ENCODE assay signal across 8 cellular contexts in the genomic region with DNA sequence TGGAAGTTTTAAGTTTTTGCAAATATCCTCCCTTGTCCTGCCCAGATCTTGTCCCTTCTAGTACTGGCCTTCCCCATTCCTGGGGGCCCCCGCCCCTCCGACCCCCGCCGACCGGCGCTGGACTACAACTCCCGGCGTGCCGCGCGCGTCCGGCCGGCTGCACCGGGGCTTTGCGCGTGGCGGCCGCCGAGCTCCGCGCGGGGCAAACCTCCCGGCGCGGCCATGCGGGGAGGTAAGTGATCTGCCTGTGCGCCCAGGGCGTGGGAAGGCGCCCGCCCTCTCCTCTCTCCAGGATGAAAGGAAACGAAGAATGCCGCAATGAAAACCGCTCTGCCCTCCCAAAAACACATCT. TPM values are rescaled to one million over a fixed set of nuclear protein-coding genes. Genes with fewer than 3 reads are reported as not detected.
DNase-seq lines count a peak whose midpoint lies in the region; ATAC-seq and TF ChIP-seq lines count a peak whose summit lies in the region.

No MANE protein-coding gene starts in this region.

- DNase-seq in OCI-LY7 (ENCODE audit: low spot score) (peak; percentile 73), fibroblast of mammary gland (ENCODE audit: low read depth) (no peak), thyroid gland (peak; percentile 76 to 78)
- peak; percentile 9 to 21 for DNase-seq in activated T-helper 1 cell treated with anti-CD3 and anti-CD28 coated beads, Interleukin-2, amount 50 U/mL, for 16 hours (ENCODE audit: low read depth in 1 of 2, low spot score in 1 of 2)
- peak; percentile 40 to 65 (median 46) for DNase-seq in naive thymus-derived CD4-positive, alpha-beta T cell

- H2AFZ ChIP-seq in OCI-LY7 (ENCODE audit: low read length), result peak overlapping the region; percentile 95

- peaks cover 0 to 5% (median 0%) of the 10 kb centered on the region in 5 donors for H3K36me3 Mint-ChIP-seq in naive thymus-derived CD4-positive, alpha-beta T cell

- H3K27me3 Mint-ChIP-seq in naive thymus-derived CD4-positive, alpha-beta T cell, result peaks cover 0 to 16% (median 6%) of the 10 kb centered on the region in 5 donors

- TF ChIP-seq CTCF in C4-2B (conservative IDR thresholded peaks at IDR 0.05) (no peak), OCI-LY7 (conservative IDR thresholded peaks at IDR 0.05; ENCODE audit: low read length) (no peak), fibroblast of mammary gland (conservative IDR thresholded peaks at IDR 0.05; ENCODE audit: control insufficient read depth, insufficient read depth, low read depth, low read length) (no peak), thyroid gland (IDR thresholded peaks at IDR 0.05) (no peak)

- intact Hi-C loops in OCI-LY7 (cut with micrococcal nuclease; ENCODE audit: unreplicated experiment) (no loop called here), thyroid gland (cut with DNase I) (no loop called here)
- intact Hi-C loops in naive thymus-derived CD4-positive, alpha-beta T cell (cut with micrococcal nuclease), result loop anchor here (1.0 to 5.0 kb wide), 9 partner anchors 134 to 1409 kb away; a partner anchor contains a TSS

- H3K36me3 ChIP-seq in OCI-LY7 (ENCODE audit: insufficient read depth, low read length) (no peaks in the 10 kb centered on the region; the same call in 1 of the 2 replicates), thyroid gland (no peaks in the 10 kb centered on the region)
- no peaks in the 10 kb centered on the region for H3K36me3 ChIP-seq in naive thymus-derived CD4-positive, alpha-beta T cell (ENCODE audit: control insufficient read depth in 2 of 3, insufficient read depth in 3 of 3, low read length in 3 of 3)

- peaks cover 0 to 9% (median 2%) of the 10 kb centered on the region in 11 donors for H3K9me3 Mint-ChIP-seq in naive thymus-derived CD4-positive, alpha-beta T cell

- H3K79me2 ChIP-seq in OCI-LY7 (ENCODE audit: insufficient read depth, low read depth, low read length), result peaks cover 7% of the 10 kb centered on the region; the same call in 1 of the 2 replicates

- peak; percentile 60 to 88 for TF ChIP-seq POLR2A in thyroid gland (IDR thresholded peaks at IDR 0.05)

- H3K4me3 ChIP-seq in OCI-LY7 (ENCODE audit: low read depth, low read length, poor library complexity, severe bottlenecking), result peak overlapping the region; percentile 94
- H3K4me3 ChIP-seq in fibroblast of mammary gland (ENCODE audit: control insufficient read depth, low read depth, low read length), result peak overlapping the region; percentile 76
- H3K4me3 ChIP-seq in naive thymus-derived CD4-positive, alpha-beta T cell (ENCODE audit: low read length), result peak overlapping the region; percentile 92
- H3K4me3 ChIP-seq in thyroid gland (replicated peaks in 1 of 3), result peak overlapping the region; percentile 12 to 79 (median 65)

- H3K4me2 ChIP-seq in OCI-LY7 (ENCODE audit: low read length), result peak overlapping the region; percentile 97

- peaks cover 17 to 52% (median 42%) of the 10 kb centered on the region in 7 donors for H3K4me1 Mint-ChIP-seq in naive thymus-derived CD4-positive, alpha-beta T cell

- POLR2A ChIA-PET in OCI-LY7 (lab: Charles Lee), result interaction anchor here (0.9 to 8.3 kb wide), 7 partner anchors 9 to 153 kb away, joined by 3 to 139 read pairs (median 3); a partner anchor contains a TSS
- POLR2A ChIA-PET in naive thymus-derived CD4-positive, alpha-beta T cell (lab: Charles Lee), result interaction anchor here (0.7 to 1.6 kb wide), 3 partner anchors 9 to 276 kb away, joined by 3 to 7 read pairs (median 4); a partner anchor contains a TSS

- H3K9me3 ChIP-seq in OCI-LY7 (ENCODE audit: low read length), result no peaks in the 10 kb centered on the region
- H3K9me3 ChIP-seq in naive thymus-derived CD4-positive, alpha-beta T cell (ENCODE audit: control insufficient read depth in 2 of 3, low read length in 3 of 3), result no peaks in the 10 kb centered on the region
- H3K9me3 ChIP-seq in thyroid gland, result no peaks in the 10 kb centered on the region

- H3K4me1 ChIP-seq in OCI-LY7 (ENCODE audit: insufficient read depth, low read length, poor library complexity, severe bottlenecking), result peaks cover 50% of the 10 kb centered on the region
- H3K4me1 ChIP-seq in naive thymus-derived CD4-positive, alpha-beta T cell (ENCODE audit: control insufficient read depth in 2 of 2, insufficient read depth in 2 of 2, low read length in 2 of 2), result peaks cover 4 to 25% of the 10 kb centered on the region in 2 donors
- H3K4me1 ChIP-seq in thyroid gland, result peaks cover 19 to 24% of the 10 kb centered on the region in 2 donors

- no peaks in the 10 kb centered on the region for H3K27me3 ChIP-seq in naive thymus-derived CD4-positive, alpha-beta T cell (ENCODE audit: control insufficient read depth in 2 of 2, insufficient read depth in 2 of 2, low read length in 2 of 2)
- H3K27me3 ChIP-seq in thyroid gland, result no peaks in the 10 kb centered on the region

- no TSS peak for BruUV-seq in OCI-LY7 (replicated peaks; lab: Mats Ljungman, UMichigan)

- H3K27ac ChIP-seq in C4-2B, result peak overlapping the region; percentile 97
- H3K27ac ChIP-seq in OCI-LY7 (ENCODE audit: low read depth, low read length, poor library complexity, severe bottlenecking), result peak overlapping the region; percentile 57
- peak overlapping the region; percentile 69 for H3K27ac ChIP-seq in naive thymus-derived CD4-positive, alpha-beta T cell (ENCODE audit: low read depth, low read length)
- peak overlapping the region; percentile 91 to 97 (median 95) for H3K27ac ChIP-seq in thyroid gland

- CTCF ChIA-PET in OCI-LY7 (lab: Charles Lee; ENCODE audit: unreplicated experiment), result no interaction called here
- CTCF ChIA-PET in naive thymus-derived CD4-positive, alpha-beta T cell (lab: Charles Lee), result interaction anchor here (0.8 to 0.9 kb wide), 2 partner anchors 139 to 249 kb away, joined by 3 read pairs; no protein-coding TSS in a partner anchor

- ATAC-seq in GM18873 (IDR thresholded peaks at IDR 0.05; ENCODE audit: low FRiP score, unreplicated experiment) (peak; percentile 55), HG03095 (IDR thresholded peaks at IDR 0.05; ENCODE audit: unreplicated experiment) (peak; percentile 76)
- ATAC-seq in naive thymus-derived CD4-positive, alpha-beta T cell, result peak; percentile 88

- H3K27ac Mint-ChIP-seq in naive thymus-derived CD4-positive, alpha-beta T cell, result peak overlapping the region; percentile 67 to 85 (median 79)

- WGBS in thyroid gland, 2 donors, result 0% methylated on average over 20 to 26 of the region's 34 CpGs

- no peaks in the 10 kb centered on the region for H4K20me1 ChIP-seq in OCI-LY7 (ENCODE audit: insufficient read depth, low read length)

- H3K9me2 ChIP-seq in OCI-LY7 (ENCODE audit: insufficient read depth, low read length), result no peaks in the 10 kb centered on the region

- H3K4me3 Mint-ChIP-seq in naive thymus-derived CD4-positive, alpha-beta T cell, result peak overlapping the region; percentile 83 to 95 (median 90)

RNA-seq across cellular contexts. Expression of a gene that starts 3.2 kb away (rescaled TPM):
- total RNA-seq in OCI-LY7 (2014; rRNA removed; shearing (Covaris generic)), result 5.6 and 5.7 TPM in 2 replicates
- 5.4 and 8.0 TPM in 2 replicates for total RNA-seq in OCI-LY7 (2022)
- total RNA-seq in naive thymus-derived CD4-positive, alpha-beta T cell, result under 1 TPM in 3 of 5 experiments, not detected in 2; 0.27 to 0.75 (median 0.51) TPM
- polyA plus RNA-seq in naive thymus-derived CD4-positive, alpha-beta T cell, result under 1 TPM; 0.41 to 0.43 TPM
- 1 to 10 TPM; 5.6 to 9.5 (median 5.9) TPM for total RNA-seq in thyroid gland

Comparison
In these comparisons a context has a peak if more than half of its experiments do, and no peak if none do; other contexts are left out.
1. intact Hi-C loops: an anchor here in naive thymus-derived CD4-positive, alpha-beta T cell (1.0 to 5.0 kb wide); none called in OCI-LY7 and thyroid gland.